ENCODE assay signal across 1 cellular context in genomic region chr6:27834384-27834783, GRCh38.
TF ChIP-seq lines count a peak whose summit lies in the region.

No MANE protein-coding gene starts in this region.

TF ChIP-seq in WTC11, 78 proteins besides CTCF, POLR2A, EP300 and RAD21 (continued from another document):
- TF ChIP-seq FOXP4 (CRISPR knock-in tag; IDR thresholded peaks at IDR 0.05) (no peak), GABPB1 (CRISPR knock-in tag; IDR thresholded peaks at IDR 0.05) (no peak), NFE2L1 (CRISPR knock-in tag; IDR thresholded peaks at IDR 0.05) (no peak), FOXK1 (CRISPR knock-in tag; IDR thresholded peaks at IDR 0.05) (no peak)
TF ChIP-seq in WTC11: peak in this region for 0.
